1 cellular context compared by ENCODE assay signal in genomic region chr14:61212546-61212945, GRCh38.
TF ChIP-seq lines count a peak whose summit lies in the region.

No MANE protein-coding gene starts in this region.

TF ChIP-seq in SK-N-SH treated with all-trans-retinoic acid at 6 μM for 48 hours, 23 proteins besides CTCF, POLR2A, EP300 and RAD21 (continued from another document):
- no peak for TF ChIP-seq TSHZ2 (CRISPR knock-in tag; IDR thresholded peaks at IDR 0.05)
